18 cellular contexts compared by ENCODE assay signal in genomic region chr7:27178366-27178765, GRCh38. TPM values are rescaled to one million over a fixed set of nuclear protein-coding genes. Genes with fewer than 3 reads are reported as not detected.
A peak's percentile ranks its signal among the peaks of the same experiment; 100 is the strongest.
DNase-seq lines count a peak whose midpoint lies in the region; ATAC-seq and TF ChIP-seq lines count a peak whose summit lies in the region.
"Had no signal": no experiment of that assay in that cellular context is flagged by ENCODE, and none has a peak within 500 bp of the region (broad histone marks: within the 10 kb centered on the region; RNA-seq: fewer than 3 reads in every experiment).

No MANE protein-coding gene starts in this region.

- H3K27ac Mint-ChIP-seq in H9 (no peak overlapping the region), mesothelial cell of epicardium (peak overlapping the region; percentile 76)
- H3K27ac Mint-ChIP-seq in activated naive CD8-positive, alpha-beta T cell treated with anti-CD3 and anti-CD28 coated beads, Interleukin-2, amount 50 U/mL, for 24 hours = no peak overlapping the region

- H3K9me3 ChIP-seq in H9 (ENCODE audit: control insufficient read depth, low read depth, low read length) = no peaks in the 10 kb centered on the region
- no peaks in the 10 kb centered on the region for H3K9me3 ChIP-seq in suprapubic skin

- no peak overlapping the region for H2BK12ac ChIP-seq in H9 (ENCODE audit: insufficient read length, low read depth, low read length)

- no peak overlapping the region for H2BK15ac ChIP-seq in H9 (ENCODE audit: low read depth, low read length)

- H2BK20ac ChIP-seq in H9 (ENCODE audit: low read depth, low read length, poor library complexity, severe bottlenecking) = no peak overlapping the region

- H2AFZ ChIP-seq in H9 (ENCODE audit: low read length) = no peak overlapping the region

- H3K4me2 ChIP-seq in H9 (ENCODE audit: insufficient read depth, insufficient read length, low read length) = no peak overlapping the region

- no peak for ATAC-seq in activated naive CD8-positive, alpha-beta T cell treated with anti-CD3 and anti-CD28 coated beads, Interleukin-2, amount 50 U/mL, for 24 hours
- ATAC-seq in GM19324 (IDR thresholded peaks at IDR 0.05; ENCODE audit: low FRiP score, unreplicated experiment) = no peak

- H4K5ac ChIP-seq in H9 (ENCODE audit: insufficient read length, low read depth, low read length) = no peak overlapping the region

- no peaks in the 10 kb centered on the region for H3K79me1 ChIP-seq in H9 (ENCODE audit: insufficient read depth, low read depth, low read length, poor library complexity, severe bottlenecking)

- no peak overlapping the region for H4K8ac ChIP-seq in H9 (replicated peaks; ENCODE audit: insufficient read length, low read depth, low read length)

- no peak overlapping the region for H3K9ac ChIP-seq in H9 (ENCODE audit: extremely low read depth, insufficient read length, low read length)

- H3K9me3 Mint-ChIP-seq in H9 = peaks cover 2 to 14% of the 10 kb centered on the region in 2 experiments; a peak in 1 of 5 replicates
- no peaks in the 10 kb centered on the region for H3K9me3 Mint-ChIP-seq in mesothelial cell of epicardium
- H3K9me3 Mint-ChIP-seq in activated naive CD8-positive, alpha-beta T cell treated with anti-CD3 and anti-CD28 coated beads, Interleukin-2, amount 50 U/mL, for 24 hours = no peaks in the 10 kb centered on the region

- no peaks in the 10 kb centered on the region for H4K20me1 ChIP-seq in H9 (ENCODE audit: control insufficient read depth, insufficient read depth, insufficient read length)

- no CpG with 5 or more reads among the region's 6 CpGs for WGBS in H9 (ENCODE audit: extremely low coverage, insufficient read length, low lambda C conversion rate)
- WGBS in suprapubic skin = 73% methylated on average over 6 of the region's 6 CpGs

- TF ChIP-seq POLR2A in suprapubic skin (IDR thresholded peaks at IDR 0.05) = no peak

- no peak overlapping the region for H3K4me3 Mint-ChIP-seq in H9
- peak overlapping the region; percentile 69 for H3K4me3 Mint-ChIP-seq in mesothelial cell of epicardium
- H3K4me3 Mint-ChIP-seq in activated naive CD8-positive, alpha-beta T cell treated with anti-CD3 and anti-CD28 coated beads, Interleukin-2, amount 50 U/mL, for 24 hours = no peak overlapping the region

- H3K27me3 Mint-ChIP-seq in H9 (ENCODE audit: low read depth) (peaks cover 98% of the 10 kb centered on the region), mesothelial cell of epicardium (ENCODE audit: low read depth) (peaks cover 94% of the 10 kb centered on the region)
- H3K27me3 Mint-ChIP-seq in activated naive CD8-positive, alpha-beta T cell treated with anti-CD3 and anti-CD28 coated beads, Interleukin-2, amount 50 U/mL, for 24 hours = peaks cover 76% of the 10 kb centered on the region

- H3K27me3 ChIP-seq in H9 (ENCODE audit: insufficient read depth, low read length) = peaks cover 98% of the 10 kb centered on the region
- peaks cover 38% of the 10 kb centered on the region for H3K27me3 ChIP-seq in suprapubic skin

- H3K4me3 ChIP-seq in suprapubic skin = peak overlapping the region; percentile 32
- H3K4me3 ChIP-seq: upper lobe of left lung had no signal

- no peak overlapping the region for H2BK5ac ChIP-seq in H9 (ENCODE audit: insufficient read length, low read length)

- H3K18ac ChIP-seq in H9 (ENCODE audit: insufficient read length, low read depth, low read length) = no peak overlapping the region

- H3K36me3 Mint-ChIP-seq in H9 (ENCODE audit: insufficient read depth in 1 of 3, low read depth in 3 of 3) (no peaks in the 10 kb centered on the region; a peak in 2 of 7 replicates), mesothelial cell of epicardium (no peaks in the 10 kb centered on the region)
- H3K36me3 Mint-ChIP-seq in activated naive CD8-positive, alpha-beta T cell treated with anti-CD3 and anti-CD28 coated beads, Interleukin-2, amount 50 U/mL, for 24 hours (ENCODE audit: low read depth) = no peaks in the 10 kb centered on the region

- peaks cover 3 to 13% of the 10 kb centered on the region in 2 experiments for H3K4me1 Mint-ChIP-seq in H9
- peaks cover 25% of the 10 kb centered on the region for H3K4me1 Mint-ChIP-seq in mesothelial cell of epicardium
- peaks cover 7% of the 10 kb centered on the region for H3K4me1 Mint-ChIP-seq in activated naive CD8-positive, alpha-beta T cell treated with anti-CD3 and anti-CD28 coated beads, Interleukin-2, amount 50 U/mL, for 24 hours

- DNase-seq in H9 (peak; percentile 20), SW480 (ENCODE audit: low spot score) (peak; percentile 66), mesothelial cell of epicardium (ENCODE audit: low spot score in 2 of 2, unreplicated experiment in 2 of 2) (no peak), suprapubic skin (ENCODE audit: low spot score in 2 of 2) (peak; percentile 60 to 71), MV-4-11 (lab: John Stamatoyannopoulos, UW) (no peak), HT-29 (ENCODE audit: low spot score) (no peak)
- no peak for DNase-seq in activated naive CD8-positive, alpha-beta T cell treated with anti-CD3 and anti-CD28 coated beads, Interleukin-2, amount 50 U/mL, for 24 hours
- DNase-seq: activated CD4-positive, alpha-beta T cell treated with anti-CD3 and anti-CD28 coated beads for 1 hour; activated T-cell treated with anti-CD3 and anti-CD28 coated beads for 4 hours; amygdala; mammary epithelial cell; NCI-H1694 treated with DMSO at 0.1 percent for 48 hours; NCI-H510A treated with DMSO at 0.1 percent for 48 hours; stimulated activated CD8-positive, alpha-beta memory T cell treated with anti-CD3 and anti-CD28 coated beads, Interleukin-4, amount 100 ng/mL, for 48 hours; T-helper 1 cell had no signal

- no peak for TF ChIP-seq CTCF in H9 (conservative IDR thresholded peaks at IDR 0.05)
- no peak for TF ChIP-seq CTCF in mesothelial cell of epicardium (IDR thresholded peaks at IDR 0.05; ENCODE audit: unreplicated experiment)
- no peak for TF ChIP-seq CTCF in suprapubic skin (IDR thresholded peaks at IDR 0.05)

- H3K4ac ChIP-seq in H9 (ENCODE audit: low read depth, low read length) = no peak overlapping the region

- H3K36me3 ChIP-seq in suprapubic skin = no peaks in the 10 kb centered on the region
- H3K36me3 ChIP-seq: upper lobe of left lung had no signal

- H3K4me1 ChIP-seq in H9 (ENCODE audit: insufficient read depth, low read length) = no peaks in the 10 kb centered on the region
- H3K4me1 ChIP-seq in suprapubic skin = peaks cover 46% of the 10 kb centered on the region

- H4K91ac ChIP-seq in H9 (ENCODE audit: insufficient read length, low read depth, low read length) = no peak overlapping the region

- H3T11ph ChIP-seq in H9 (ENCODE audit: low read length) = no peak overlapping the region

- no peak overlapping the region for H3K56ac ChIP-seq in H9 (ENCODE audit: insufficient read length, low read depth, low read length)

- H3K23ac ChIP-seq in H9 (ENCODE audit: insufficient read length, low read depth, low read length) = no peak overlapping the region

- H2AK5ac ChIP-seq in H9 (ENCODE audit: insufficient read length, low read length) = no peak overlapping the region

- H3K27ac ChIP-seq in H9 (ENCODE audit: insufficient read length, low read depth, low read length) = no peak overlapping the region
- peak overlapping the region; percentile 68 for H3K27ac ChIP-seq in suprapubic skin
- H3K27ac ChIP-seq: upper lobe of left lung had no signal

- no peaks in the 10 kb centered on the region for H3K79me2 ChIP-seq in H9 (ENCODE audit: insufficient read depth, low read length)

- H3K23me2 ChIP-seq in H9 (ENCODE audit: insufficient read length, low read depth, low read length, poor library complexity, severe bottlenecking) = no peaks in the 10 kb centered on the region

- H2BK120ac ChIP-seq in H9 (ENCODE audit: low read depth, low read length, poor library complexity, severe bottlenecking) = no peak overlapping the region

- no peak overlapping the region for H3K14ac ChIP-seq in H9 (ENCODE audit: insufficient read depth, low read length)

- no peak for TF ChIP-seq EP300 in suprapubic skin (IDR thresholded peaks at IDR 0.05)

RNA-seq across cellular contexts. Expression of gene HOXA10, which starts 4.2 kb away (rescaled TPM):
- not detected in 2 replicates for total RNA-seq in H9 (2021)
- 13.1 to 14.4 TPM (median 13.8 TPM) in 3 replicates for total RNA-seq in mesothelial cell of epicardium
- 1 to 10 TPM; 4.7 to 8.9 (median 6.0) TPM for total RNA-seq in suprapubic skin
- total RNA-seq in HT-29 (2014; rRNA removed; shearing (Covaris generic)) = 78.9 and 86.4 TPM in 2 replicates
- total RNA-seq: osteocyte had no signal

RNA-seq across cellular contexts. Expression of gene HOXA11, which starts 6.7 kb away (rescaled TPM):
- not detected in 2 replicates for total RNA-seq in H9 (2021)
- 3.3 to 4.2 TPM (median 3.9 TPM) in 3 replicates for total RNA-seq in mesothelial cell of epicardium
- total RNA-seq in suprapubic skin = 1 to 10 TPM in 1 of 4 donors, under 1 TPM in 2, not detected in 1; 0.34 to 1.2 (median 0.95) TPM
- 67.7 and 74.3 TPM in 2 replicates for total RNA-seq in HT-29 (2014; rRNA removed; shearing (Covaris generic))
- total RNA-seq: osteocyte, upper lobe of left lung had no signal

RNA-seq across cellular contexts. Expression of gene HOXA9, which starts 13.0 kb away (rescaled TPM):
- total RNA-seq in H9 (2021) = not detected in 2 replicates
- 10.8 to 14.5 TPM (median 13.2 TPM) in 3 replicates for total RNA-seq in mesothelial cell of epicardium
- 10 to 100 TPM; 26.7 to 64.8 (median 48.7) TPM for total RNA-seq in suprapubic skin
- total RNA-seq in HT-29 (2014; rRNA removed; shearing (Covaris generic)) = 96.1 and 99.2 TPM in 2 replicates
- total RNA-seq: osteocyte had no signal

RNA-seq across cellular contexts. Expression of gene HOXA13, which starts 21.5 kb away (rescaled TPM):
- not detected in 2 replicates for total RNA-seq in H9 (2021)
- total RNA-seq in mesothelial cell of epicardium = 6.9 to 7.7 TPM (median 7.5 TPM) in 3 replicates
- under 1 TPM in 1 of 4 donors, not detected in 3; 0.17 TPM for total RNA-seq in suprapubic skin
- total RNA-seq in HT-29 (2014; rRNA removed; shearing (Covaris generic)) = 19.8 and 22.2 TPM in 2 replicates
- total RNA-seq: mammary epithelial cell, osteocyte, upper lobe of left lung had no signal

RNA-seq across cellular contexts. Expression of gene HOXA7, which starts 21.9 kb away (rescaled TPM):
- total RNA-seq in H9 (2021) = not detected in 2 replicates
- 17.4 to 18.9 TPM (median 17.9 TPM) in 3 replicates for total RNA-seq in mesothelial cell of epicardium
- 10 to 100 TPM; 14.8 to 23.6 (median 17.5) TPM for total RNA-seq in suprapubic skin
- total RNA-seq in HT-29 (2014; rRNA removed; shearing (Covaris generic)) = 5.6 and 10.7 TPM in 2 replicates
- total RNA-seq: osteocyte had no signal

Comparison
In these comparisons a context has a peak if more than half of its experiments do, and no peak if none do; other contexts are left out.
1. DNase-seq: peak in H9 (single experiment), SW480 (single experiment) and suprapubic skin (2 of 2); none in mesothelial cell of epicardium (0 of 2), activated naive CD8-positive, alpha-beta T cell treated with anti-CD3 and anti-CD28 coated beads, Interleukin-2, amount 50 U/mL, for 24 hours (single experiment), MV-4-11 (single experiment) and HT-29 (single experiment).
2. RNA of gene HOXA11, which starts 6.7 kb away (total RNA-seq): 67.7 to 74.3 TPM in HT-29; 3.3 to 4.2 TPM in mesothelial cell of epicardium, 0.34 to 1.2 TPM in suprapubic skin and not detected in H9; every median in the first group is over 10 times any median in the second.
3. RNA of gene HOXA9, which starts 13.0 kb away (total RNA-seq): 96.1 to 99.2 TPM in HT-29, 26.7 to 64.8 TPM in suprapubic skin and 10.8 to 14.5 TPM in mesothelial cell of epicardium; not detected in H9; every median in the first group is over 10 times any median in the second.